22 cellular contexts compared by ENCODE assay signal in genomic region chr17:61659437-61659836, GRCh38.
"Had no signal": no experiment of that assay in that cellular context is flagged by ENCODE, and none has a peak within 500 bp of the region (broad histone marks: within the 10 kb centered on the region; RNA-seq: fewer than 3 reads in every experiment).

No MANE protein-coding gene starts in this region.

- H3K9me3 ChIP-seq: mucosa of descending colon, ovary, sigmoid colon, suprapubic skin, thoracic aorta, tibial artery, upper lobe of right lung had no signal

- H3K27me3 ChIP-seq: hepatocyte, ovary, sigmoid colon, spleen, suprapubic skin, tibial artery, upper lobe of right lung had no signal

- H3K36me3 ChIP-seq: left ventricle myocardium inferior, ovary, sigmoid colon, spleen, suprapubic skin, thoracic aorta, tibial artery, upper lobe of right lung had no signal

- DNase-seq: islet precursor cell; left ventricle myocardium inferior; midbrain; mucosa of descending colon; naive thymus-derived CD4-positive, alpha-beta T cell; ovary; retina; right cardiac atrium; sigmoid colon; small intestine; spleen; stimulated activated CD4-positive, alpha-beta T cell treated with anti-CD3 and anti-CD28 coated beads, Interleukin-4, amount 100 ng/mL, for 24 hours; stimulated activated naive CD4-positive, alpha-beta T cell; tibial artery; trophoblast cell; upper lobe of right lung had no signal

- H2AFZ ChIP-seq: hepatocyte had no signal

- H3K27ac ChIP-seq: hepatocyte, left ventricle myocardium inferior, ovary, sigmoid colon, spleen, suprapubic skin, thoracic aorta, tibial artery, upper lobe of right lung had no signal

- H3K4me3 ChIP-seq: hepatocyte, left ventricle myocardium inferior, lung, mucosa of descending colon, ovary, sigmoid colon, spleen, suprapubic skin, thoracic aorta, tibial artery, upper lobe of right lung had no signal

- ATAC-seq: mucosa of descending colon; naive thymus-derived CD4-positive, alpha-beta T cell; natural killer cell treated with Interleukin-12 subunit alpha and Interleukin-12 subunit beta and Interleukin-15 and Interleukin-18, amount 100 ng/mL, for 72 hours; right cardiac atrium; stimulated activated effector memory CD8-positive, alpha-beta T cell treated with anti-CD3 and anti-CD28 coated beads, Interleukin-12 subunit alpha, Interleukin-12 subunit beta, amount 100 ng/mL, for 72 hours; upper lobe of right lung had no signal

- H3K4me1 ChIP-seq: left ventricle myocardium inferior, sigmoid colon, spleen, suprapubic skin, tibial artery, upper lobe of right lung had no signal

- H3K79me2 ChIP-seq: hepatocyte had no signal

- H3K4me2 ChIP-seq: hepatocyte had no signal
